In the genomic region with DNA sequence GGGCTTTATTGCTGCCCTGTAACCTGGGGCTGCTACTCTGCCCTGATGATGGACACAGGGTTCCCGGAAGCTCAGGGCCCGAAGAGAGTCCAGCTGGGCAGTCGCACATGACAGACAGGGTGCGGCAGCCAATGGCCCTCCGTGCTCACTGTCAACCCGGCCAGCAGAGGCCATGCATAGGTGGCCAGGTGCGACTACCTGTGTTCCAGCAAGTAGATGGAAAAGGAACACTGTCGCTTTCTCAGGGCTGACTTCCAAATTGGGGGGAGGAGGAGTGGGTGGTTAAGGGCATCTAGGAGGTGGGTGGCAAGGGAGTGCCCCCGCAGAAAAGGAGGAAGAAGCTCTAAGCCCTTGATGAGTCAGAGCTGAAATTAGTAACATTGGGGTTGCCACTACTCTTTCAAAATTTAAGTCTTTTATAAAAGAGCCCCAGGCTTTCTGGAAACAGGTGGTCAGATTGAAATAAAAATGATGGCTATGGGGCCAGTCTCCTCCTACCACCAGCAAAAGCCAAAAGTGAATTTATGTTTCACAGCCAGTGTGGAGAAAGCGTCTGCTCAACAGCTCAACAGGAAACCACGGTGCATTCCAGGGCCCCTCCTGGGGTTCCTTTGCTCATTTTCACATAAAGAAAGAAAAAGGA, we compare ENCODE assay signal across 8 cellular contexts. TPM values are rescaled to one million over a fixed set of nuclear protein-coding genes. Genes with fewer than 3 reads are reported as not detected.
DNase-seq lines count a peak whose midpoint lies in the region; ATAC-seq and TF ChIP-seq lines count a peak whose summit lies in the region.

No MANE protein-coding gene starts in this region.

- peak; percentile 62 for DNase-seq in AG04449 (ENCODE audit: low read depth, low spot score)
- DNase-seq in MV-4-11 (lab: John Stamatoyannopoulos, UW): peak; percentile 91
- no peak for DNase-seq in effector memory CD8-positive, alpha-beta T cell
- DNase-seq in glutamatergic neuron: no peak
- no peak for DNase-seq in NCI-H2029 treated with DMSO at 0.1 percent for 48 hours (lab: John Stamatoyannopoulos, UW)
- no peak for DNase-seq in COLO668 (lab: John Stamatoyannopoulos, UW; ENCODE audit: unreplicated experiment)

- H3K9me3 ChIP-seq in gastroesophageal sphincter: no peaks in the 10 kb centered on the region

- no peak overlapping the region for H3K27ac Mint-ChIP-seq in effector memory CD8-positive, alpha-beta T cell
- H3K27ac Mint-ChIP-seq in glutamatergic neuron (ENCODE audit: unreplicated experiment): no peak overlapping the region

- no peak for TF ChIP-seq EP300 in gastroesophageal sphincter (IDR thresholded peaks at IDR 0.05)

- H3K36me3 Mint-ChIP-seq in effector memory CD8-positive, alpha-beta T cell (ENCODE audit: insufficient read depth): peaks cover 5% of the 10 kb centered on the region
- H3K36me3 Mint-ChIP-seq in glutamatergic neuron (ENCODE audit: unreplicated experiment): no peaks in the 10 kb centered on the region

- H3K27me3 ChIP-seq in gastroesophageal sphincter: no peaks in the 10 kb centered on the region

- peak overlapping the region in 2 of 4 donors; percentile 14 to 16 for H3K27ac ChIP-seq in gastroesophageal sphincter

- H3K36me3 ChIP-seq in gastroesophageal sphincter: no peaks in the 10 kb centered on the region

- POLR2A ChIA-PET in AG04449 (lab: Yijun Ruan, JAX): no interaction called here

- peak overlapping the region in 1 of 2 donors; percentile 38 for H3K4me3 Mint-ChIP-seq in effector memory CD8-positive, alpha-beta T cell
- H3K4me3 Mint-ChIP-seq in glutamatergic neuron (ENCODE audit: unreplicated experiment): no peak overlapping the region

- peaks cover 7 to 14% of the 10 kb centered on the region in 2 donors for H3K27me3 Mint-ChIP-seq in effector memory CD8-positive, alpha-beta T cell
- H3K27me3 Mint-ChIP-seq in glutamatergic neuron (ENCODE audit: unreplicated experiment): no peaks in the 10 kb centered on the region

- no peak for TF ChIP-seq POLR2A in gastroesophageal sphincter (IDR thresholded peaks at IDR 0.05)

- no peaks in the 10 kb centered on the region for H3K9me3 Mint-ChIP-seq in effector memory CD8-positive, alpha-beta T cell
- no peaks in the 10 kb centered on the region for H3K9me3 Mint-ChIP-seq in glutamatergic neuron (ENCODE audit: unreplicated experiment)

- peaks cover 0 to 34% (median 8%) of the 10 kb centered on the region in 3 donors for H3K4me1 ChIP-seq in gastroesophageal sphincter

- 45 to 47% methylated on average over 2 to 7 of the region's 11 CpGs for WGBS in gastroesophageal sphincter (ENCODE audit: low coverage in 1 of 2), 2 donors

- CTCF ChIA-PET in AG04449 (lab: Yijun Ruan, JAX): interaction anchor here (0.7 to 1.0 kb wide), 2 partner anchors 13 to 16 kb away, joined by 3 read pairs; no protein-coding TSS in a partner anchor

- peak; percentile 39 for ATAC-seq in GM19372 (IDR thresholded peaks at IDR 0.05; ENCODE audit: low read depth, unreplicated experiment)
- ATAC-seq in gastroesophageal sphincter: peak; percentile 39
- ATAC-seq in effector memory CD8-positive, alpha-beta T cell (replicated peaks): no peak

- TF ChIP-seq CTCF in AG04449 (IDR thresholded peaks at IDR 0.05; ENCODE audit: insufficient read depth, low read length, missing control alignments): no peak
- no peak for TF ChIP-seq CTCF in gastroesophageal sphincter (IDR thresholded peaks at IDR 0.05)
- no peak for TF ChIP-seq CTCF in glutamatergic neuron (IDR thresholded peaks at IDR 0.05; ENCODE audit: partially characterized antibody, unreplicated experiment)

- no peak overlapping the region for H3K4me3 ChIP-seq in AG04449 (ENCODE audit: low read depth, low read length)
- no peak overlapping the region for H3K4me3 ChIP-seq in gastroesophageal sphincter

- no peaks in the 10 kb centered on the region for H3K4me1 Mint-ChIP-seq in effector memory CD8-positive, alpha-beta T cell (ENCODE audit: low read depth in 2 of 2)
- H3K4me1 Mint-ChIP-seq in glutamatergic neuron (ENCODE audit: low read depth, unreplicated experiment): peaks cover 28% of the 10 kb centered on the region

RNA-seq across cellular contexts. Expression of gene RAMACL, which starts 2.3 kb away (rescaled TPM):
- total RNA-seq in gastroesophageal sphincter (1 to 10 TPM in 3 of 4 donors, under 1 TPM in 1; 0.27 to 2.5 (median 1.7) TPM), glutamatergic neuron (ENCODE audit: unreplicated experiment) (9.5 TPM)

RNA-seq across cellular contexts. Expression of gene RPS6KA2, which starts 38.2 kb away (rescaled TPM):
- total RNA-seq in gastroesophageal sphincter: 100 to 1,000 TPM in 1 of 4 donors, 10 to 100 TPM in 3; 55.4 to 119 (median 76.4) TPM
- 109 TPM for total RNA-seq in glutamatergic neuron (ENCODE audit: unreplicated experiment)

Comparison
In these comparisons a context has a peak if more than half of its experiments do, and no peak if none do; other contexts are left out.
1. DNase-seq: peak in AG04449 (single experiment) and MV-4-11 (single experiment); none in effector memory CD8-positive, alpha-beta T cell (0 of 3), glutamatergic neuron (single experiment), NCI-H2029 treated with DMSO at 0.1 percent for 48 hours (single experiment) and COLO668 (single experiment).